8 cellular contexts compared by ENCODE assay signal in genomic region chr3:44761347-44762169, GRCh38. TPM values are rescaled to one million over a fixed set of nuclear protein-coding genes. Genes with fewer than 3 reads are reported as not detected.
DNase-seq lines count a peak whose midpoint lies in the region; ATAC-seq and TF ChIP-seq lines count a peak whose summit lies in the region.

KIAA1143 (minus strand) TSS chr3:44761619; CDS start chr3:44761602, 17 bp downstream.
KIF15 (plus strand) TSS chr3:44761794; CDS start chr3:44761866, 72 bp downstream.

- peak within 1 kb of the TSS; percentile 75 to 95 (median 84) for H3K4me2 ChIP-seq in BLaER1 treated with 17β-estradiol and CSF1 and Interleukin-3, amounts not matched to agents 10 nM and 100 nM

- ATAC-seq in GM19351 (IDR thresholded peaks at IDR 0.05; ENCODE audit: unreplicated experiment) (peak; percentile 88), HG03521 (IDR thresholded peaks at IDR 0.05; ENCODE audit: unreplicated experiment) (peak; percentile 91), left lung (peak; percentile 99)

- H3K4me1 ChIP-seq in BLaER1 treated with 17β-estradiol and CSF1 and Interleukin-3, amounts not matched to agents 10 nM and 100 nM, result peaks cover 10 to 23% (median 18%) of the 10 kb centered on the region in 10 experiments
- H3K4me1 ChIP-seq in left lung, result peaks cover 4 to 18% of the 10 kb centered on the region in 2 donors

- H4K20me1 ChIP-seq in BLaER1 treated with 17β-estradiol and CSF1 and Interleukin-3, amounts not matched to agents 10 nM and 100 nM, result no peaks in the 10 kb centered on the region

- H3K36me3 ChIP-seq in BLaER1 treated with 17β-estradiol and CSF1 and Interleukin-3, amounts not matched to agents 10 nM and 100 nM, result peaks cover 46 to 77% (median 71%) of the 10 kb centered on the region in 11 experiments
- H3K36me3 ChIP-seq in left lung, result peaks cover 0 to 10% of the 10 kb centered on the region in 2 donors

- H3K27ac ChIP-seq in BLaER1 treated with 17β-estradiol and CSF1 and Interleukin-3, amounts not matched to agents 10 nM and 100 nM, result peak within 1 kb of the TSS; percentile 83 to 94 (median 87)
- H3K27ac ChIP-seq in left lung, result peak within 1 kb of the TSS; percentile 65 to 82

- peaks cover 53% of the 10 kb centered on the region for H3K9me3 Mint-ChIP-seq in dendritic cell treated with granulocyte-macrophage colony-stimulating factor and Interleukin-4, amounts not matched to agents 40 ng/mL and 50 ng/mL, for 4 days

- no peaks in the 10 kb centered on the region for H3K27me3 Mint-ChIP-seq in dendritic cell treated with granulocyte-macrophage colony-stimulating factor and Interleukin-4, amounts not matched to agents 40 ng/mL and 50 ng/mL, for 4 days

- peak within 1 kb of the TSS; percentile 85 to 95 (median 92) for H3K9ac ChIP-seq in BLaER1 treated with 17β-estradiol and CSF1 and Interleukin-3, amounts not matched to agents 10 nM and 100 nM

- no peaks in the 10 kb centered on the region for H3K27me3 ChIP-seq in BLaER1 treated with 17β-estradiol and CSF1 and Interleukin-3, amounts not matched to agents 10 nM and 100 nM
- no peaks in the 10 kb centered on the region for H3K27me3 ChIP-seq in left lung

- intact Hi-C loops in dendritic cell treated with granulocyte-macrophage colony-stimulating factor and Interleukin-4, amounts not matched to agents 40 ng/mL and 50 ng/mL, for 4 days (cut with micrococcal nuclease), result loop anchor here (1.0 to 5.0 kb wide), 3 partner anchors 32 to 216 kb away; partner anchors contain the start of genes EXOSC7, TMEM42, ZDHHC3 and ZNF501
- intact Hi-C loops in left lung (cut with DNase I), result no loop called here

- H3K4me3 Mint-ChIP-seq in dendritic cell treated with granulocyte-macrophage colony-stimulating factor and Interleukin-4, amounts not matched to agents 40 ng/mL and 50 ng/mL, for 4 days, result peak within 1 kb of the TSS; percentile 84

- peak within 1 kb of the TSS; percentile 79 to 95 (median 90) for H3K4me3 ChIP-seq in BLaER1 treated with 17β-estradiol and CSF1 and Interleukin-3, amounts not matched to agents 10 nM and 100 nM
- H3K4me3 ChIP-seq in left lung, result peak within 1 kb of the TSS; percentile 69 to 82

- H3K36me3 Mint-ChIP-seq in dendritic cell treated with granulocyte-macrophage colony-stimulating factor and Interleukin-4, amounts not matched to agents 40 ng/mL and 50 ng/mL, for 4 days (ENCODE audit: low read depth), result peaks cover 53% of the 10 kb centered on the region

- peaks cover 60 to 83% (median 79%) of the 10 kb centered on the region in 11 experiments for H3K9me3 ChIP-seq in BLaER1 treated with 17β-estradiol and CSF1 and Interleukin-3, amounts not matched to agents 10 nM and 100 nM (replicated peaks in 1 of 11)
- H3K9me3 ChIP-seq in left lung, result peaks cover 0 to 29% of the 10 kb centered on the region in 2 donors

- DNase-seq in NCI-H69 (lab: John Stamatoyannopoulos, UW) (peak; percentile 94), left lung (peak; percentile 97)
- DNase-seq in activated CD4-positive, alpha-beta T cell treated with anti-CD3 and anti-CD28 coated beads, Interleukin-2, amount 50 U/mL, for 1 hour, result peak; percentile 98
- peak; percentile 98 to 99 for DNase-seq in stimulated activated CD4-positive, alpha-beta T cell treated with anti-CD3 and anti-CD28 coated beads, Interleukin-2, amount 100 ng/mL, for 48 hours

- TF ChIP-seq CTCF in left lung (IDR thresholded peaks at IDR 0.05), result no peak

- peaks cover 11% of the 10 kb centered on the region for H3K4me1 Mint-ChIP-seq in dendritic cell treated with granulocyte-macrophage colony-stimulating factor and Interleukin-4, amounts not matched to agents 40 ng/mL and 50 ng/mL, for 4 days (ENCODE audit: low read depth)

- H3K27ac Mint-ChIP-seq in dendritic cell treated with granulocyte-macrophage colony-stimulating factor and Interleukin-4, amounts not matched to agents 40 ng/mL and 50 ng/mL, for 4 days, result peak within 1 kb of the TSS; percentile 91

RNA-seq across cellular contexts. Expression of gene KIAA1143, which starts in this region (rescaled TPM):
- 10 to 100 TPM; 20.4 to 24.5 TPM for total RNA-seq in left lung

RNA-seq across cellular contexts. Expression of gene KIF15, which starts in this region (rescaled TPM):
- 1 to 10 TPM; 1.8 to 3.9 TPM for total RNA-seq in left lung

Comparison
In these comparisons a context has a peak if more than half of its experiments do, and no peak if none do; other contexts are left out.
1. Peak in every context shown above with its lines: DNase-seq, ATAC-seq, H3K4me3 ChIP-seq and H3K27ac ChIP-seq.